In the genomic region with DNA sequence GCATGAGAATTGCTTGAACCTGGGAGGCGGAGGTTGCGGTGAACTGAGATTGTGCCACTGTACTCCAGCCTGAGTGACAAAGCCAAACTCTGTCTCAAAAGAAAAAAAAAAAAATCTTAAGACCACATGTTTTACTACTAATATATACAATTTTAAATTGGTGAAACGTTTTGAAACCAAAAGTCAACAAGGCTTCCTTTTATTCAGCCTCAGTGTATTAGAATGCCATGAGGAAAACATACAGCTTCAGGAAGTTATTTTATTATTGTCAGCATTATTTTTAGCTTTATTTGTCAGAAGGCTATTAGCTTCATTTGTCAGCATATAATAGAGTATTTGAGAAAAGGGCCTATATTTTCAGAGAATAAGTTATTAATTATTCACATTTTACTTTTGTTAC, we compare ENCODE assay signal across 23 cellular contexts.
"Had no signal": no experiment of that assay in that cellular context is flagged by ENCODE, and none has a peak within 500 bp of the region (broad histone marks: within the 10 kb centered on the region; RNA-seq: fewer than 3 reads in every experiment).

No MANE protein-coding gene starts in this region.

- H3K4me1 ChIP-seq: colonic mucosa, esophagus muscularis mucosa, esophagus squamous epithelium, foreskin keratinocyte, gastrocnemius medialis, gastroesophageal sphincter, heart left ventricle had no signal

- H3K27ac ChIP-seq: colonic mucosa, coronary artery, dorsolateral prefrontal cortex, epithelial cell of prostate, esophagus squamous epithelium, foreskin keratinocyte, gastrocnemius medialis, gastroesophageal sphincter had no signal

- ATAC-seq: effector memory CD8-positive, alpha-beta T cell; esophagus mucosa; foreskin keratinocyte; gastrocnemius medialis; gastroesophageal sphincter; heart left ventricle; heart right ventricle had no signal

- H3K4me3 ChIP-seq: colonic mucosa, coronary artery, dorsolateral prefrontal cortex, esophagus muscularis mucosa, esophagus squamous epithelium, gastrocnemius medialis, gastroesophageal sphincter, heart left ventricle, heart right ventricle had no signal

- H3K27ac Mint-ChIP-seq: effector memory CD8-positive, alpha-beta T cell; endodermal cell had no signal

- H3K4me3 Mint-ChIP-seq: effector memory CD8-positive, alpha-beta T cell; endodermal cell had no signal

- H3K4me1 Mint-ChIP-seq: endodermal cell had no signal

- H3K36me3 ChIP-seq: colonic mucosa, gastrocnemius medialis had no signal

- H3K27me3 Mint-ChIP-seq: effector memory CD8-positive, alpha-beta T cell had no signal

- H3K9me3 ChIP-seq: colonic mucosa, esophagus muscularis mucosa, esophagus squamous epithelium, gastrocnemius medialis, gastroesophageal sphincter, heart left ventricle, heart right ventricle had no signal

- H3K27me3 ChIP-seq: colonic mucosa, dorsolateral prefrontal cortex, esophagus muscularis mucosa, esophagus squamous epithelium, foreskin keratinocyte, gastrocnemius medialis, gastroesophageal sphincter, heart left ventricle, heart right ventricle had no signal

- H3K9me3 Mint-ChIP-seq: effector memory CD8-positive, alpha-beta T cell had no signal

- DNase-seq: colonic mucosa; cortex of kidney; dermis blood vessel endothelial cell; dorsolateral prefrontal cortex; effector CD4-positive, alpha-beta T cell; effector CD8-positive, alpha-beta T cell; effector memory CD4-positive, alpha-beta T cell; effector memory CD8-positive, alpha-beta T cell; endodermal cell; erythroblast; esophagus squamous epithelium; foreskin fibroblast; foreskin keratinocyte; gastrocnemius medialis; glutamatergic neuron; head of caudate nucleus; heart left ventricle; heart right ventricle had no signal
